In genomic region chr6:31900917-31901414, GRCh38 we compare ENCODE assay signal across 1 cellular context.
TF ChIP-seq lines count a peak whose summit lies in the region.

No MANE protein-coding gene starts in this region.

TF ChIP-seq in K562, 482 proteins besides CTCF, POLR2A, EP300 and RAD21 (continued from another document and continues in another):
- TF ChIP-seq, protein P1, sequence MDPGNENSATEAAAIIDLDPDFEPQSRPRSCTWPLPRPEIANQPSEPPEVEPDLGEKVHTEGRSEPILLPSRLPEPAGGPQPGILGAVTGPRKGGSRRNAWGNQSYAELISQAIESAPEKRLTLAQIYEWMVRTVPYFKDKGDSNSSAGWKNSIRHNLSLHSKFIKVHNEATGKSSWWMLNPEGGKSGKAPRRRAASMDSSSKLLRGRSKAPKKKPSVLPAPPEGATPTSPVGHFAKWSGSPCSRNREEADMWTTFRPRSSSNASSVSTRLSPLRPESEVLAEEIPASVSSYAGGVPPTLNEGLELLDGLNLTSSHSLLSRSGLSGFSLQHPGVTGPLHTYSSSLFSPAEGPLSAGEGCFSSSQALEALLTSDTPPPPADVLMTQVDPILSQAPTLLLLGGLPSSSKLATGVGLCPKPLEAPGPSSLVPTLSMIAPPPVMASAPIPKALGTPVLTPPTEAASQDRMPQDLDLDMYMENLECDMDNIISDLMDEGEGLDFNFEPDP (CRISPR knock-in tag; IDR thresholded peaks at IDR 0.05), result no peak
- no peak for TF ChIP-seq IFI16 (CRISPR knock-in tag; IDR thresholded peaks at IDR 0.05)
- no peak for TF ChIP-seq DACH1 (IDR thresholded peaks at IDR 0.05; ENCODE audit: partially characterized antibody)
- no peak for TF ChIP-seq DDX20 (tag; IDR thresholded peaks at IDR 0.05; ENCODE audit: low read depth)
- TF ChIP-seq KLF1 (tag; IDR thresholded peaks at IDR 0.05), result peak; percentile 41; the same call in 1 of the 2 replicates
- TF ChIP-seq CBX3 (IDR thresholded peaks at IDR 0.05; ENCODE audit: borderline replicate concordance in 1 of 2, low read length in 2 of 2), result peak in 1 of 2 experiments; percentile 18; a peak in 1 of 3 replicates
- TF ChIP-seq CCNT2 (IDR thresholded peaks at IDR 0.05; ENCODE audit: borderline replicate concordance, extremely low read depth, insufficient read length, low read depth, low read length), result peak; percentile 5
- TF ChIP-seq CHD1 (IDR thresholded peaks at IDR 0.05; ENCODE audit: low read length), result peak; percentile 40
- no peak for TF ChIP-seq ZNF408 (CRISPR knock-in tag; IDR thresholded peaks at IDR 0.05; ENCODE audit: low read depth)
- TF ChIP-seq HOXB6 (CRISPR knock-in tag; IDR thresholded peaks at IDR 0.05; ENCODE audit: borderline replicate concordance), result no peak
- TF ChIP-seq SRSF3 (IDR thresholded peaks at IDR 0.05; ENCODE audit: insufficient read depth, low read length), result no peak
- peak; percentile 65; the same call in 1 of the 2 replicates for TF ChIP-seq DMBX1 (CRISPR knock-in tag; IDR thresholded peaks at IDR 0.05; ENCODE audit: borderline replicate concordance)
- 0 out of 2 replicates have a peak, but pooled peaks have one; percentile 38 for TF ChIP-seq HDAC8 (tag; IDR thresholded peaks at IDR 0.05)
- peak; percentile 66 for TF ChIP-seq USF1 (CRISPR knock-in tag; IDR thresholded peaks at IDR 0.05)
- no peak for TF ChIP-seq AFF4 (CRISPR knock-in tag; IDR thresholded peaks at IDR 0.05)
- TF ChIP-seq HEY1 (CRISPR knock-in tag; IDR thresholded peaks at IDR 0.05; ENCODE audit: borderline replicate concordance), result no peak
- TF ChIP-seq, protein P2, sequence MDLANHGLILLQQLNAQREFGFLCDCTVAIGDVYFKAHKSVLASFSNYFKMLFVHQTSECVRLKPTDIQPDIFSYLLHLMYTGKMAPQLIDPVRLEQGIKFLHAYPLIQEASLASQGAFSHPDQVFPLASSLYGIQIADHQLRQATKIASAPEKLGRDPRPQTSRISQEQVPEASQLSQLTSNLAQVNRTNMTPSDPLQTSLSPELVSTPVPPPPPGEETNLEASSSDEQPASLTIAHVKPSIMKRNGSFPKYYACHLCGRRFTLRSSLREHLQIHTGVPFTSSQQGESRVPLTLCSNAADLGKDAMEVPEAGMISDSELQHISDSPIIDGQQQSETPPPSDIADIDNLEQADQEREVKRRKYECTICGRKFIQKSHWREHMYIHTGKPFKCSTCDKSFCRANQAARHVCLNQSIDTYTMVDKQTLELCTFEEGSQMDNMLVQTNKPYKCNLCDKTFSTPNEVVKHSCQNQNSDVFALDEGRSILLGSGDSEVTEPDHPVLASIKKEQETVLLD (IDR thresholded peaks at IDR 0.05), result no peak
- peak; percentile 0; the same call in 1 of the 2 replicates for TF ChIP-seq POLR2G (IDR thresholded peaks at IDR 0.05; ENCODE audit: low read depth, low read length)
- peak; percentile 33; the same call in 1 of the 2 replicates for TF ChIP-seq FOXK1 (CRISPR knock-in tag; IDR thresholded peaks at IDR 0.05; ENCODE audit: borderline replicate concordance)
- TF ChIP-seq, protein P3, sequence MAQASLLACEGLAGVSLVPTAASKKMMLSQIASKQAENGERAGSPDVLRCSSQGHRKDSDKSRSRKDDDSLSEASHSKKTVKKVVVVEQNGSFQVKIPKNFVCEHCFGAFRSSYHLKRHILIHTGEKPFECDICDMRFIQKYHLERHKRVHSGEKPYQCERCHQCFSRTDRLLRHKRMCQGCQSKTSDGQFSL (CRISPR knock-in tag; IDR thresholded peaks at IDR 0.05), result no peak
- TF ChIP-seq, protein P3 (tag; IDR thresholded peaks at IDR 0.05), result no peak
- TF ChIP-seq ZNF431 (CRISPR knock-in tag; IDR thresholded peaks at IDR 0.05), result no peak
- TF ChIP-seq ETV5 (CRISPR knock-in tag; IDR thresholded peaks at IDR 0.05; ENCODE audit: low read depth), result no peak
- TF ChIP-seq ZBTB34 (CRISPR knock-in tag; IDR thresholded peaks at IDR 0.05), result no peak
- TF ChIP-seq E2F5 (CRISPR knock-in tag; IDR thresholded peaks at IDR 0.05), result 0 out of 2 replicates have a peak, but pooled peaks have one; percentile 68
- no peak for TF ChIP-seq HNRNPK (IDR thresholded peaks at IDR 0.05; ENCODE audit: low read depth, low read length, poor library complexity, severe bottlenecking)
- no peak for TF ChIP-seq JUND (IDR thresholded peaks at IDR 0.05; ENCODE audit: borderline replicate concordance, low read depth, low read length)
- no peak for TF ChIP-seq JUND (tag; IDR thresholded peaks at IDR 0.05; ENCODE audit: borderline replicate concordance, low read depth, low read length)
- TF ChIP-seq ZBTB7A (IDR thresholded peaks at IDR 0.05; ENCODE audit: borderline replicate concordance, control insufficient read depth, low read depth, low read length), result no peak
- TF ChIP-seq, protein P4, sequence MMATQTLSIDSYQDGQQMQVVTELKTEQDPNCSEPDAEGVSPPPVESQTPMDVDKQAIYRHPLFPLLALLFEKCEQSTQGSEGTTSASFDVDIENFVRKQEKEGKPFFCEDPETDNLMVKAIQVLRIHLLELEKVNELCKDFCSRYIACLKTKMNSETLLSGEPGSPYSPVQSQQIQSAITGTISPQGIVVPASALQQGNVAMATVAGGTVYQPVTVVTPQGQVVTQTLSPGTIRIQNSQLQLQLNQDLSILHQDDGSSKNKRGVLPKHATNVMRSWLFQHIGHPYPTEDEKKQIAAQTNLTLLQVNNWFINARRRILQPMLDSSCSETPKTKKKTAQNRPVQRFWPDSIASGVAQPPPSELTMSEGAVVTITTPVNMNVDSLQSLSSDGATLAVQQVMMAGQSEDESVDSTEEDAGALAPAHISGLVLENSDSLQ (IDR thresholded peaks at IDR 0.05), result no peak
- no peak for TF ChIP-seq CREB1 (IDR thresholded peaks at IDR 0.05)
- TF ChIP-seq CREB1 (CRISPR knock-in tag; IDR thresholded peaks at IDR 0.05), result no peak
- TF ChIP-seq SIN3B (IDR thresholded peaks at IDR 0.05; ENCODE audit: low read depth), result no peak
- TF ChIP-seq VEZF1 (CRISPR knock-in tag; IDR thresholded peaks at IDR 0.05), result no peak
- TF ChIP-seq CSDE1 (IDR thresholded peaks at IDR 0.05), result no peak
- no peak for TF ChIP-seq MBD1 (CRISPR knock-in tag; IDR thresholded peaks at IDR 0.05)
- TF ChIP-seq E2F6 (IDR thresholded peaks at IDR 0.05; ENCODE audit: borderline replicate concordance in 1 of 2, extremely low read depth in 1 of 2, insufficient read depth in 1 of 2, insufficient read length in 1 of 2, low read depth in 1 of 2, low read length in 1 of 2, poor library complexity in 1 of 2, severe bottlenecking in 1 of 2), result peak; percentile 60 to 71
- TF ChIP-seq HES1 (IDR thresholded peaks at IDR 0.05; ENCODE audit: low read depth), result no peak
- TF ChIP-seq POLR2AphosphoS5 (IDR thresholded peaks at IDR 0.05; ENCODE audit: control insufficient read depth, insufficient read depth, low read depth, low read length), result no peak
- TF ChIP-seq XRCC3 (IDR thresholded peaks at IDR 0.05), result no peak
- no peak for TF ChIP-seq SMAD1 (IDR thresholded peaks at IDR 0.05; ENCODE audit: low read depth, low read length, partially characterized antibody)
- no peak for TF ChIP-seq FOS (IDR thresholded peaks at IDR 0.05; ENCODE audit: extremely low read depth, insufficient read length)
- no peak for TF ChIP-seq PCBP2 (IDR thresholded peaks at IDR 0.05; ENCODE audit: low read depth, low read length, poor library complexity, severe bottlenecking)
- TF ChIP-seq FOXA3 (CRISPR knock-in tag; conservative IDR thresholded peaks at IDR 0.05 in 1 of 2, IDR thresholded peaks at IDR 0.05 in 1 of 2), result peak in 1 of 2 experiments; percentile 73; a peak in 1 of 4 replicates
- no peak for TF ChIP-seq TSC22D4 (tag; IDR thresholded peaks at IDR 0.05)
